Comparison of ENCODE assay signal across 2 cellular contexts in genomic region chr15:68792901-68793766, GRCh38.
TF ChIP-seq lines count a peak whose summit lies in the region.

No MANE protein-coding gene starts in this region.

TF ChIP-seq in HepG2, 621 proteins besides CTCF, POLR2A, EP300 and RAD21 (continued from another document):
- no peak for TF ChIP-seq ZNF30 (CRISPR knock-in tag; IDR thresholded peaks at IDR 0.05)

TF ChIP-seq in SK-N-SH treated with all-trans-retinoic acid at 6 μM for 48 hours, 23 proteins besides CTCF, POLR2A, EP300 and RAD21:
- TF ChIP-seq TSHZ2 (CRISPR knock-in tag; IDR thresholded peaks at IDR 0.05), result no peak
- TF ChIP-seq ISL1 (CRISPR knock-in tag; IDR thresholded peaks at IDR 0.05), result no peak
- no peak for TF ChIP-seq TOX (CRISPR knock-in tag; IDR thresholded peaks at IDR 0.05; ENCODE audit: borderline replicate concordance)
- no peak for TF ChIP-seq TCF4 (CRISPR knock-in tag; IDR thresholded peaks at IDR 0.05; ENCODE audit: borderline replicate concordance)
- no peak for TF ChIP-seq PPARA (CRISPR knock-in tag; IDR thresholded peaks at IDR 0.05; ENCODE audit: borderline replicate concordance)
- TF ChIP-seq ZNF8 (CRISPR knock-in tag; IDR thresholded peaks at IDR 0.05), result no peak
- no peak for TF ChIP-seq OSR1 (CRISPR knock-in tag; IDR thresholded peaks at IDR 0.05)
- TF ChIP-seq, protein P1, sequence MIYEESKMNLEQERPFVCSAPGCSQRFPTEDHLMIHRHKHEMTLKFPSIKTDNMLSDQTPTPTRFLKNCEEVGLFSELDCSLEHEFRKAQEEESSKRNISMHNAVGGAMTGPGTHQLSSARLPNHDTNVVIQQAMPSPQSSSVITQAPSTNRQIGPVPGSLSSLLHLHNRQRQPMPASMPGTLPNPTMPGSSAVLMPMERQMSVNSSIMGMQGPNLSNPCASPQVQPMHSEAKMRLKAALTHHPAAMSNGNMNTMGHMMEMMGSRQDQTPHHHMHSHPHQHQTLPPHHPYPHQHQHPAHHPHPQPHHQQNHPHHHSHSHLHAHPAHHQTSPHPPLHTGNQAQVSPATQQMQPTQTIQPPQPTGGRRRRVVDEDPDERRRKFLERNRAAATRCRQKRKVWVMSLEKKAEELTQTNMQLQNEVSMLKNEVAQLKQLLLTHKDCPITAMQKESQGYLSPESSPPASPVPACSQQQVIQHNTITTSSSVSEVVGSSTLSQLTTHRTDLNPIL (CRISPR knock-in tag; IDR thresholded peaks at IDR 0.05; ENCODE audit: low read depth), result no peak
- TF ChIP-seq SNAI2 (CRISPR knock-in tag; IDR thresholded peaks at IDR 0.05), result no peak
- no peak for TF ChIP-seq ZNF565 (CRISPR knock-in tag; conservative IDR thresholded peaks at IDR 0.05; ENCODE audit: low read depth)
- no peak for TF ChIP-seq ZFP30 (CRISPR knock-in tag; IDR thresholded peaks at IDR 0.05)
- no peak for TF ChIP-seq ZNF70 (CRISPR knock-in tag; IDR thresholded peaks at IDR 0.05)
- TF ChIP-seq ARNTL (CRISPR knock-in tag; IDR thresholded peaks at IDR 0.05; ENCODE audit: borderline replicate concordance, low read depth), result no peak
- no peak for TF ChIP-seq RARB (CRISPR knock-in tag; IDR thresholded peaks at IDR 0.05)
- TF ChIP-seq CSDC2 (CRISPR knock-in tag; IDR thresholded peaks at IDR 0.05), result no peak
- no peak for TF ChIP-seq BACH2 (CRISPR knock-in tag; IDR thresholded peaks at IDR 0.05; ENCODE audit: borderline replicate concordance)
- TF ChIP-seq, protein P2, sequence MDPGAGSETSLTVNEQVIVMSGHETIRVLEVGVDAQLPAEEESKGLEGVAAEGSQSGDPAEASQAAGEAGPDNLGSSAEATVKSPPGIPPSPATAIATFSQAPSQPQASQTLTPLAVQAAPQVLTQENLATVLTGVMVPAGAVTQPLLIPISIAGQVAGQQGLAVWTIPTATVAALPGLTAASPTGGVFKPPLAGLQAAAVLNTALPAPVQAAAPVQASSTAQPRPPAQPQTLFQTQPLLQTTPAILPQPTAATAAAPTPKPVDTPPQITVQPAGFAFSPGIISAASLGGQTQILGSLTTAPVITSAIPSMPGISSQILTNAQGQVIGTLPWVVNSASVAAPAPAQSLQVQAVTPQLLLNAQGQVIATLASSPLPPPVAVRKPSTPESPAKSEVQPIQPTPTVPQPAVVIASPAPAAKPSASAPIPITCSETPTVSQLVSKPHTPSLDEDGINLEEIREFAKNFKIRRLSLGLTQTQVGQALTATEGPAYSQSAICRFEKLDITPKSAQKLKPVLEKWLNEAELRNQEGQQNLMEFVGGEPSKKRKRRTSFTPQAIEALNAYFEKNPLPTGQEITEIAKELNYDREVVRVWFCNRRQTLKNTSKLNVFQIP (CRISPR knock-in tag; IDR thresholded peaks at IDR 0.05; ENCODE audit: borderline replicate concordance, low read depth), result no peak
